1 cellular context compared by ENCODE assay signal in the genomic region with DNA sequence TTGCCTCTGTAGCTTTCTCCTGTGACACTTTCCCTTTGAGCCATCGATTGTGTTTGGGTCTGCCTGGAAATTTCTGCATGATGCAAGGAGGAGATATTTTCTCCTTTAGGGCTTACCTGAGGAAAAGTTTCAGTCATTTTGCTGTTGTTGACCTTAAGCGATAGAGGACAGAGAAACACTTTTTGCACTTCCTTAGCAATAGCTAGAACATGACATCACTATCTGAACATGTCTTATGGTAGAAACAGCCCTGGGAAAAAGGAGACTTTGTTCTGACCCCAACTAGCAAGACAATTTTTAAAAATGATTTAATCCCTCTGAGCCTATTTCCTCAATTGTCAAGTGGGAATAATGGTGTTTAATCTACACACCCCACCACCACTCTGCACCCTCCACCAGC.
TF ChIP-seq lines count a peak whose summit lies in the region.

No MANE protein-coding gene starts in this region.

TF ChIP-seq in GM23338, 12 proteins besides CTCF, POLR2A, EP300 and RAD21 (continued from another document):
- TF ChIP-seq POLR2AphosphoS5 (IDR thresholded peaks at IDR 0.05; ENCODE audit: low read depth) (no peak), ZNF114 (CRISPR knock-in tag; IDR thresholded peaks at IDR 0.05) (no peak)
